ENCODE assay signal across 8 cellular contexts in genomic region chr16:87806608-87807546, GRCh38. TPM values are rescaled to one million over a fixed set of nuclear protein-coding genes. Genes with fewer than 3 reads are reported as not detected.
DNase-seq lines count a peak whose midpoint lies in the region; ATAC-seq and TF ChIP-seq lines count a peak whose summit lies in the region.

No MANE protein-coding gene starts in this region.

- H3K27ac Mint-ChIP-seq in activated T-cell treated with anti-CD3 and anti-CD28 coated beads, Interleukin-2, amount 50 U/mL, for 24 hours = peak overlapping the region; percentile 97

- H3K4me3 Mint-ChIP-seq in activated T-cell treated with anti-CD3 and anti-CD28 coated beads, Interleukin-2, amount 50 U/mL, for 24 hours = peak overlapping the region; percentile 83

- H3K27me3 Mint-ChIP-seq in activated T-cell treated with anti-CD3 and anti-CD28 coated beads, Interleukin-2, amount 50 U/mL, for 24 hours = peaks cover 3% of the 10 kb centered on the region

- peak overlapping the region; percentile 82 for H2AFZ ChIP-seq in fibroblast of lung (ENCODE audit: low read length)

- H3K36me3 ChIP-seq in BJ (ENCODE audit: control insufficient read depth, insufficient read depth, low read length) = no peaks in the 10 kb centered on the region
- H3K36me3 ChIP-seq in fibroblast of lung (ENCODE audit: control insufficient read depth, insufficient read depth, low read length) = no peaks in the 10 kb centered on the region

- peaks cover 15% of the 10 kb centered on the region for H3K4me1 ChIP-seq in fibroblast of lung (ENCODE audit: control insufficient read depth, extremely low read depth, insufficient read depth, low read length)

- no peak for TF ChIP-seq CTCF in BJ (IDR thresholded peaks at IDR 0.05; ENCODE audit: insufficient read depth, low read depth, low read length)
- no peak for TF ChIP-seq CTCF in fibroblast of lung (conservative IDR thresholded peaks at IDR 0.05 in 1 of 2, IDR thresholded peaks at IDR 0.05 in 1 of 2; ENCODE audit: low read depth in 1 of 2, low read length in 2 of 2)

- no peaks in the 10 kb centered on the region for H3K9me3 Mint-ChIP-seq in activated T-cell treated with anti-CD3 and anti-CD28 coated beads, Interleukin-2, amount 50 U/mL, for 24 hours

- H3K9me3 ChIP-seq in fibroblast of lung (ENCODE audit: control insufficient read depth, insufficient read depth, low read depth, low read length) = no peaks in the 10 kb centered on the region

- DNase-seq in BJ (ENCODE audit: low read depth) (peak; percentile 70), HPDE6-E6E7 (ENCODE audit: extremely low spot score) (peak; percentile 99), NOMO-1 treated with DMSO at 0.1 percent for 48 hours (lab: John Stamatoyannopoulos, UW; ENCODE audit: unreplicated experiment) (peak; percentile 91), fibroblast of lung (ENCODE audit: low read depth in 2 of 2) (peak; percentile 90), nucleus accumbens (lab: John Stamatoyannopoulos, UW) (peak in 38 of 56 donors; percentile 10 to 79 (median 39))
- DNase-seq in activated T-cell treated with anti-CD3 and anti-CD28 coated beads, Interleukin-2, amount 50 U/mL, for 24 hours = peak; percentile 76

- peak overlapping the region; percentile 61 for H3K4me2 ChIP-seq in fibroblast of lung (ENCODE audit: extremely low read depth, insufficient read depth, low read length)

- H3K79me2 ChIP-seq in fibroblast of lung (ENCODE audit: control insufficient read depth, insufficient read depth, low read length) = no peaks in the 10 kb centered on the region

- CTCF ChIA-PET in BJ (lab: Yijun Ruan, JAX) = interaction anchor here (0.9 to 2.4 kb wide), 7 partner anchors 14 to 64 kb away, joined by 3 to 13 read pairs (median 5); no protein-coding TSS in a partner anchor

- peak overlapping the region; percentile 46 for H3K9ac ChIP-seq in fibroblast of lung (ENCODE audit: insufficient read depth, low read length)

- H3K4me3 ChIP-seq in BJ (ENCODE audit: low read depth, low read length) = peak overlapping the region; percentile 36
- peak overlapping the region in 3 of 4 experiments; percentile 1 to 45 (median 22) for H3K4me3 ChIP-seq in fibroblast of lung (replicated peaks in 1 of 4; ENCODE audit: control extremely low read depth in 1 of 4, insufficient read depth in 1 of 4, low read depth in 3 of 4, low read length in 4 of 4)

- H3K4me1 Mint-ChIP-seq in activated T-cell treated with anti-CD3 and anti-CD28 coated beads, Interleukin-2, amount 50 U/mL, for 24 hours (ENCODE audit: low read depth) = peaks cover 39% of the 10 kb centered on the region

- H3K27ac ChIP-seq in fibroblast of lung (ENCODE audit: insufficient read depth, low read length) = peak overlapping the region; percentile 79

- H4K20me1 ChIP-seq in fibroblast of lung (ENCODE audit: control insufficient read depth, extremely low read depth, insufficient read depth, low read length) = no peaks in the 10 kb centered on the region

- POLR2A ChIA-PET in BJ (lab: Charles Lee) = no interaction called here

- ATAC-seq in HG03280 (IDR thresholded peaks at IDR 0.05; ENCODE audit: unreplicated experiment) (no peak), HG03139 (IDR thresholded peaks at IDR 0.05; ENCODE audit: unreplicated experiment) (no peak)

- H3K27me3 ChIP-seq in BJ (ENCODE audit: control insufficient read depth, insufficient read depth, low read length) (no peaks in the 10 kb centered on the region), fibroblast of lung (ENCODE audit: control insufficient read depth, insufficient read depth, low read length) (no peaks in the 10 kb centered on the region)

- peaks cover 3% of the 10 kb centered on the region for H3K36me3 Mint-ChIP-seq in activated T-cell treated with anti-CD3 and anti-CD28 coated beads, Interleukin-2, amount 50 U/mL, for 24 hours (ENCODE audit: low read depth)

RNA-seq across cellular contexts. Expression of gene KLHDC4, which starts 41.1 kb away (rescaled TPM):
- 12.3 and 16.1 TPM in 2 replicates for polyA plus RNA-seq in BJ (2011; rRNA removed)
- polyA minus RNA-seq in BJ (2011; rRNA and poly(A)+ RNA removed) = 10.3 and 17.1 TPM in 2 replicates
- total RNA-seq in fibroblast of lung = 17.8 and 18.5 TPM in 2 replicates
- polyA plus RNA-seq in fibroblast of lung = 7.3 and 13.8 TPM in 2 replicates
- 9.1 and 19.0 TPM in 2 replicates for polyA plus RNA-seq in fibroblast of lung (2012)
- 4.7 and 11.3 TPM in 2 replicates for polyA minus RNA-seq in fibroblast of lung (ENCODE audit: low replicate concordance)

Comparison
In these comparisons a context has a peak if more than half of its experiments do, and no peak if none do; other contexts are left out.
1. DNase-seq: peak in every context shown above with its lines; median percentile 99 in HPDE6-E6E7; 91 in NOMO-1 treated with DMSO at 0.1 percent for 48 hours; 90 in fibroblast of lung; 76 in activated T-cell treated with anti-CD3 and anti-CD28 coated beads, Interleukin-2, amount 50 U/mL, for 24 hours; 70 in BJ; 39 in nucleus accumbens.